ENCODE assay signal across 26 cellular contexts in genomic region chr1:164664127-164664526, GRCh38.
DNase-seq lines count a peak whose midpoint lies in the region; ATAC-seq, FAIRE-seq and TF ChIP-seq lines count a peak whose summit lies in the region.
"Had no signal": no experiment of that assay in that cellular context is flagged by ENCODE, and none has a peak within 500 bp of the region (broad histone marks: within the 10 kb centered on the region; RNA-seq: fewer than 3 reads in every experiment).

No MANE protein-coding gene starts in this region.

- TF ChIP-seq CTCF in GM12865 (IDR thresholded peaks at IDR 0.05; ENCODE audit: insufficient read depth, low read depth, low read length, missing control alignments) (no peak), NB4 (IDR thresholded peaks at IDR 0.05; ENCODE audit: low read depth, low read length) (no peak), pancreas (IDR thresholded peaks at IDR 0.05) (no peak), GM10266 (IDR thresholded peaks at IDR 0.05; ENCODE audit: control insufficient read depth, insufficient read depth, low read depth, missing control alignments) (no peak)

- no peak for FAIRE-seq in pancreas (lab: Jason Lieb, UNC)
- FAIRE-seq: K562, RCC 7860, urothelium cell line had no signal

- WGBS in pancreas, 2 donors: 97% methylated on average over 4 of the region's 4 CpGs

- H3K4me1 ChIP-seq in naive thymus-derived CD4-positive, alpha-beta T cell (ENCODE audit: control insufficient read depth in 2 of 2, insufficient read depth in 2 of 2, low read length in 2 of 2): no peaks in the 10 kb centered on the region
- H3K4me1 ChIP-seq in pancreas: peaks cover 47 to 67% (median 63%) of the 10 kb centered on the region in 3 donors

- peaks cover 0 to 6% (median 0%) of the 10 kb centered on the region in 5 donors for H3K27me3 Mint-ChIP-seq in naive thymus-derived CD4-positive, alpha-beta T cell
- H3K27me3 Mint-ChIP-seq: activated CD4-positive, alpha-beta T cell treated with anti-CD3 and anti-CD28 coated beads for 36 hours had no signal

- H3K36me3 ChIP-seq in naive thymus-derived CD4-positive, alpha-beta T cell (ENCODE audit: control insufficient read depth in 2 of 3, insufficient read depth in 3 of 3, low read length in 3 of 3): no peaks in the 10 kb centered on the region
- H3K36me3 ChIP-seq in pancreas: no peaks in the 10 kb centered on the region
- H3K36me3 ChIP-seq: brain microvascular endothelial cell, heart left ventricle, neutrophil had no signal

- intact Hi-C loops in naive thymus-derived CD4-positive, alpha-beta T cell (cut with micrococcal nuclease): no loop called here
- intact Hi-C loops in pancreas (cut with DNase I): loop anchor here in 2 of 3 donors (5.0 to 10.0 kb wide), 2 partner anchors 118 to 121 kb away; no protein-coding TSS in a partner anchor

- H3K4me1 Mint-ChIP-seq in naive thymus-derived CD4-positive, alpha-beta T cell: peaks cover 0 to 14% (median 12%) of the 10 kb centered on the region in 7 donors

- POLR2A ChIA-PET in naive thymus-derived CD4-positive, alpha-beta T cell (lab: Charles Lee): no interaction called here

- H3K27ac Mint-ChIP-seq in naive thymus-derived CD4-positive, alpha-beta T cell: no peak overlapping the region
- H3K27ac Mint-ChIP-seq: activated CD4-positive, alpha-beta T cell treated with anti-CD3 and anti-CD28 coated beads for 36 hours; H9 had no signal

- H3K9me3 ChIP-seq in naive thymus-derived CD4-positive, alpha-beta T cell (ENCODE audit: control insufficient read depth in 2 of 3, low read length in 3 of 3): no peaks in the 10 kb centered on the region
- no peaks in the 10 kb centered on the region for H3K9me3 ChIP-seq in pancreas
- H3K9me3 ChIP-seq: neutrophil had no signal

- CTCF ChIA-PET in naive thymus-derived CD4-positive, alpha-beta T cell (lab: Charles Lee): no interaction called here

- TF ChIP-seq POLR2A in NB4 (IDR thresholded peaks at IDR 0.05; ENCODE audit: extremely low read depth, insufficient read length): no peak

- DNase-seq in GM12865 (ENCODE audit: low read depth) (peak; percentile 41), NB4 (ENCODE audit: low read depth) (peak; percentile 65), pancreas (no peak), GM10266 (ENCODE audit: extremely low spot score) (no peak)
- no peak for DNase-seq in naive thymus-derived CD4-positive, alpha-beta T cell
- DNase-seq in activated effector memory CD4-positive, alpha-beta T cell treated with Interleukin-2 at 50 U/mL for 16 hours: no peak
- DNase-seq in stimulated activated CD4-positive, alpha-beta T cell treated with anti-CD3 and anti-CD28 coated beads, Interleukin-4, amount 100 ng/mL, for 1 hour: no peak
- DNase-seq: activated CD4-positive, alpha-beta T cell treated with anti-CD3 and anti-CD28 coated beads for 36 hours; activated naive CD4-positive, alpha-beta T cell; activated T-cell treated with anti-CD3 and anti-CD28 coated beads, Interleukin-2, amount 50 U/mL, for 4 hours; brain microvascular endothelial cell; C1 segment of cervical spinal cord; effector CD8-positive, alpha-beta T cell; H9; heart left ventricle; left cardiac atrium; mammary epithelial cell; NCI-H1436 treated with DMSO at 0.1 percent for 48 hours; NCI-H510A treated with DMSO at 0.1 percent for 48 hours; NK-92 treated with Interleukin-12 subunit alpha and Interleukin-12 subunit beta, amount 100 ng/mL, for 24 hours; stimulated activated CD4-positive, alpha-beta T cell treated with anti-CD3 and anti-CD28 coated beads, Interleukin-1b, Interleukin-23, amount 100 ng/mL, for 48 hours had no signal

- no peaks in the 10 kb centered on the region for H3K27me3 ChIP-seq in naive thymus-derived CD4-positive, alpha-beta T cell (ENCODE audit: control insufficient read depth in 2 of 2, insufficient read depth in 2 of 2, low read length in 2 of 2)
- H3K27me3 ChIP-seq in pancreas: no peaks in the 10 kb centered on the region
- H3K27me3 ChIP-seq: brain microvascular endothelial cell, heart left ventricle had no signal

- no peaks in the 10 kb centered on the region for H3K36me3 Mint-ChIP-seq in naive thymus-derived CD4-positive, alpha-beta T cell

- H3K27ac ChIP-seq in naive thymus-derived CD4-positive, alpha-beta T cell (ENCODE audit: low read depth, low read length): no peak overlapping the region
- H3K27ac ChIP-seq in pancreas: peak overlapping the region in 1 of 4 donors; percentile 34
- H3K27ac ChIP-seq: brain microvascular endothelial cell, heart left ventricle, neutrophil had no signal

- H3K4me3 ChIP-seq in GM12865 (ENCODE audit: low read depth, low read length) (no peak overlapping the region), NB4 (ENCODE audit: low read depth, low read length) (no peak overlapping the region), pancreas (no peak overlapping the region)
- H3K4me3 ChIP-seq in naive thymus-derived CD4-positive, alpha-beta T cell (ENCODE audit: low read length): no peak overlapping the region
- H3K4me3 ChIP-seq: heart left ventricle, K562 had no signal

- peaks cover 0 to 12% (median 3%) of the 10 kb centered on the region in 11 donors for H3K9me3 Mint-ChIP-seq in naive thymus-derived CD4-positive, alpha-beta T cell
- H3K9me3 Mint-ChIP-seq: H9 had no signal

- ATAC-seq in GM19397 (IDR thresholded peaks at IDR 0.05; ENCODE audit: unreplicated experiment) (peak; percentile 56), pancreas (no peak)
- peak; percentile 23 for ATAC-seq in naive thymus-derived CD4-positive, alpha-beta T cell
- ATAC-seq: activated CD4-positive, alpha-beta T cell treated with anti-CD3 and anti-CD28 coated beads for 36 hours; activated T-cell treated with anti-CD3 and anti-CD28 coated beads, Interleukin-2, amount 50 U/mL, for 4 hours; heart left ventricle; K562; left cardiac atrium had no signal

- no peak overlapping the region for H3K4me3 Mint-ChIP-seq in naive thymus-derived CD4-positive, alpha-beta T cell
- H3K4me3 Mint-ChIP-seq: activated CD4-positive, alpha-beta T cell treated with anti-CD3 and anti-CD28 coated beads for 36 hours; activated T-cell treated with anti-CD3 and anti-CD28 coated beads, Interleukin-2, amount 50 U/mL, for 4 hours; H9 had no signal

Comparison
In these comparisons a context has a peak if more than half of its experiments do, and no peak if none do; other contexts are left out.
1. DNase-seq: peak in GM12865 (single experiment) and NB4 (single experiment); none in naive thymus-derived CD4-positive, alpha-beta T cell (0 of 9), pancreas (0 of 6), activated effector memory CD4-positive, alpha-beta T cell treated with Interleukin-2 at 50 U/mL for 16 hours (single experiment), GM10266 (single experiment) and stimulated activated CD4-positive, alpha-beta T cell treated with anti-CD3 and anti-CD28 coated beads, Interleukin-4, amount 100 ng/mL, for 1 hour (single experiment).
2. ATAC-seq: peak in GM19397 (single experiment) and naive thymus-derived CD4-positive, alpha-beta T cell (single experiment); none in pancreas (0 of 4).
3. intact Hi-C loops: an anchor here in pancreas (5.0 to 10.0 kb wide); none called in naive thymus-derived CD4-positive, alpha-beta T cell.